24 cellular contexts compared by ENCODE assay signal in genomic region chr2:67984600-67984999, GRCh38.
A peak's percentile ranks its signal among the peaks of the same experiment; 100 is the strongest.
DNase-seq lines count a peak whose midpoint lies in the region; FAIRE-seq and TF ChIP-seq lines count a peak whose summit lies in the region.
"Had no signal": no experiment of that assay in that cellular context is flagged by ENCODE, and none has a peak within 500 bp of the region (broad histone marks: within the 10 kb centered on the region; RNA-seq: fewer than 3 reads in every experiment).

No MANE protein-coding gene starts in this region.

- H3K4me2 ChIP-seq in astrocyte (ENCODE audit: low read length), result no peak overlapping the region
- H3K4me2 ChIP-seq in endothelial cell of umbilical vein (ENCODE audit: insufficient read depth, low read length), result peak overlapping the region; percentile 13
- no peak overlapping the region for H3K4me2 ChIP-seq in osteoblast (ENCODE audit: insufficient read depth, low read length)
- H3K4me2 ChIP-seq: BLaER1 had no signal

- H3K4me3 ChIP-seq in astrocyte (ENCODE audit: insufficient read depth, low read depth, low read length) (no peak overlapping the region), endothelial cell of umbilical vein (replicated peaks in 1 of 3; ENCODE audit: insufficient read depth in 1 of 3, low read depth in 1 of 3, low read length in 3 of 3) (no peak overlapping the region), osteoblast (ENCODE audit: insufficient read depth, low read length) (no peak overlapping the region)
- no peak overlapping the region for H3K4me3 ChIP-seq in CD4-positive, alpha-beta memory T cell (ENCODE audit: low read length in 2 of 2)
- H3K4me3 ChIP-seq: BLaER1, HAP-1 had no signal

- no peak overlapping the region for H3K9ac ChIP-seq in astrocyte (ENCODE audit: low read length)
- no peak overlapping the region for H3K9ac ChIP-seq in endothelial cell of umbilical vein (replicated peaks; ENCODE audit: extremely low read depth, insufficient read depth, low read length)
- H3K9ac ChIP-seq: BLaER1 had no signal

- BruUV-seq in endothelial cell of umbilical vein (replicated peaks; lab: Mats Ljungman, UMichigan), result no TSS peak

- H3K27me3 Mint-ChIP-seq in astrocyte (ENCODE audit: low read depth, unreplicated experiment), result no peaks in the 10 kb centered on the region
- peaks cover 13 to 15% of the 10 kb centered on the region in 2 donors for H3K27me3 Mint-ChIP-seq in CD4-positive, alpha-beta memory T cell

- H3K4me1 Mint-ChIP-seq in astrocyte (ENCODE audit: low read depth, unreplicated experiment), result no peaks in the 10 kb centered on the region
- no peaks in the 10 kb centered on the region for H3K4me1 Mint-ChIP-seq in CD4-positive, alpha-beta memory T cell
- H3K4me1 Mint-ChIP-seq: B cell; CD4-positive, CD25-positive, alpha-beta regulatory T cell; CD8-positive, alpha-beta memory T cell had no signal

- TF ChIP-seq CTCF in astrocyte (IDR thresholded peaks at IDR 0.05; ENCODE audit: insufficient read depth, low read depth, low read length) (no peak), endothelial cell of umbilical vein (IDR thresholded peaks at IDR 0.05; ENCODE audit: extremely low read depth in 1 of 2, insufficient read depth in 1 of 2, low read depth in 1 of 2, low read length in 2 of 2) (no peak), osteoblast (IDR thresholded peaks at IDR 0.05; ENCODE audit: extremely low read depth, low read depth, low read length) (no peak)

- H3K4me1 ChIP-seq in astrocyte (ENCODE audit: insufficient read depth, low read length) (no peaks in the 10 kb centered on the region), endothelial cell of umbilical vein (ENCODE audit: control insufficient read depth, extremely low read depth, insufficient read depth, low read length) (peaks cover 10% of the 10 kb centered on the region), osteoblast (ENCODE audit: insufficient read depth, low read length) (peaks cover 11% of the 10 kb centered on the region)
- no peaks in the 10 kb centered on the region for H3K4me1 ChIP-seq in CD4-positive, alpha-beta memory T cell (ENCODE audit: insufficient read depth, low read length)
- H3K4me1 ChIP-seq: BLaER1, HAP-1 had no signal

- peak; percentile 34 for FAIRE-seq in astrocyte (lab: Jason Lieb, UNC)
- peak; percentile 89 for FAIRE-seq in endothelial cell of umbilical vein (lab: Jason Lieb, UNC)
- FAIRE-seq: A204.1, G401.6, GM12892 had no signal

- H3K27ac ChIP-seq in astrocyte (ENCODE audit: low read depth, low read length) (no peak overlapping the region), endothelial cell of umbilical vein (ENCODE audit: insufficient read depth, low read depth, low read length) (no peak overlapping the region), osteoblast (ENCODE audit: low read depth, low read length) (no peak overlapping the region)
- no peak overlapping the region for H3K27ac ChIP-seq in CD4-positive, alpha-beta memory T cell (ENCODE audit: low read depth, low read length)
- H3K27ac ChIP-seq: 22Rv1, BLaER1, C4-2B had no signal

- intact Hi-C loops in endothelial cell of umbilical vein (cut with micrococcal nuclease), result no loop called here
- intact Hi-C loops in CD4-positive, alpha-beta memory T cell (cut with micrococcal nuclease), result no loop called here

- H3K9me1 ChIP-seq in endothelial cell of umbilical vein (replicated peaks; ENCODE audit: control insufficient read depth, extremely low read depth, insufficient read depth, low read length), result no peaks in the 10 kb centered on the region

- peak; percentile 37 for DNase-seq in EH (ENCODE audit: low read depth)
- DNase-seq in astrocyte (ENCODE audit: low read depth), result no peak
- peak; percentile 37 for DNase-seq in endothelial cell of umbilical vein (ENCODE audit: low read depth, low spot score)
- no peak for DNase-seq in osteoblast (ENCODE audit: insufficient read length, low spot score, missing footprints)
- DNase-seq in hypothalamus (lab: John Stamatoyannopoulos, UW), result no peak
- DNase-seq in NCI-H2227 (lab: John Stamatoyannopoulos, UW; ENCODE audit: unreplicated experiment), result no peak
- no peak for DNase-seq in CD4-positive, alpha-beta memory T cell
- DNase-seq in SW480 (ENCODE audit: low spot score), result no peak
- DNase-seq: Calu3; CD4-positive, CD25-positive, alpha-beta regulatory T cell; CD8-positive, alpha-beta memory T cell; COR-L47; DMS53; DMS79 treated with DMSO at 0.1 percent for 48 hours; GOT3; HFFc6 had no signal

- peaks cover 3% of the 10 kb centered on the region for H3K9me3 Mint-ChIP-seq in astrocyte (ENCODE audit: unreplicated experiment)
- H3K9me3 Mint-ChIP-seq in CD4-positive, alpha-beta memory T cell, result peaks cover 0 to 4% (median 0%) of the 10 kb centered on the region in 8 donors
- H3K9me3 Mint-ChIP-seq: HFFc6 had no signal

- TF ChIP-seq POLR2A in endothelial cell of umbilical vein (IDR thresholded peaks at IDR 0.05; ENCODE audit: low read depth, low read length), result no peak

- dilution Hi-C loops in endothelial cell of umbilical vein (cut with MboI; ENCODE audit: extremely low pct_ligation_motif_present, low sequenced_read_pairs), result no loop called here

- H2AFZ ChIP-seq in astrocyte (ENCODE audit: low read depth, low read length) (no peak overlapping the region), endothelial cell of umbilical vein (ENCODE audit: low read depth, low read length) (peak overlapping the region; percentile 64), osteoblast (ENCODE audit: low read length) (peak overlapping the region; percentile 4)

- no peaks in the 10 kb centered on the region for H3K79me2 ChIP-seq in astrocyte (ENCODE audit: insufficient read depth, low read length)
- H3K79me2 ChIP-seq in endothelial cell of umbilical vein (ENCODE audit: control insufficient read depth, insufficient read depth, low read length), result no peaks in the 10 kb centered on the region
- no peaks in the 10 kb centered on the region for H3K79me2 ChIP-seq in osteoblast (ENCODE audit: insufficient read depth, low read length)

- H3K4me3 Mint-ChIP-seq in astrocyte (ENCODE audit: unreplicated experiment), result no peak overlapping the region
- H3K4me3 Mint-ChIP-seq in CD4-positive, alpha-beta memory T cell, result no peak overlapping the region
- H3K4me3 Mint-ChIP-seq: B cell; CD4-positive, CD25-positive, alpha-beta regulatory T cell; CD8-positive, alpha-beta memory T cell; HFFc6 had no signal

- H4K20me1 ChIP-seq in astrocyte (ENCODE audit: insufficient read depth, low read length), result no peaks in the 10 kb centered on the region
- no peaks in the 10 kb centered on the region for H4K20me1 ChIP-seq in endothelial cell of umbilical vein (replicated peaks; ENCODE audit: control insufficient read depth, extremely low read depth, insufficient read depth, low read length)
- H4K20me1 ChIP-seq in osteoblast (ENCODE audit: insufficient read depth, low read length), result no peaks in the 10 kb centered on the region
- H4K20me1 ChIP-seq: BLaER1 had no signal

- CTCF ChIA-PET in endothelial cell of umbilical vein (lab: Charles Lee), result interaction anchor here (0.9 to 1.9 kb wide), 4 partner anchors 13 to 138 kb away, joined by 3 to 12 read pairs (median 3); no protein-coding TSS in a partner anchor
- CTCF ChIA-PET in CD4-positive, alpha-beta memory T cell (lab: Charles Lee; ENCODE audit: partially characterized antibody), result no interaction called here

- no peak overlapping the region for H3K27ac Mint-ChIP-seq in astrocyte (ENCODE audit: unreplicated experiment)
- no peak overlapping the region for H3K27ac Mint-ChIP-seq in CD4-positive, alpha-beta memory T cell
- H3K27ac Mint-ChIP-seq: B cell; CD4-positive, CD25-positive, alpha-beta regulatory T cell; CD8-positive, alpha-beta memory T cell; HFFc6 had no signal

- no peaks in the 10 kb centered on the region for H3K36me3 Mint-ChIP-seq in astrocyte (ENCODE audit: low read depth, unreplicated experiment)
- no peaks in the 10 kb centered on the region for H3K36me3 Mint-ChIP-seq in CD4-positive, alpha-beta memory T cell
- H3K36me3 Mint-ChIP-seq: CD4-positive, CD25-positive, alpha-beta regulatory T cell; CD8-positive, alpha-beta memory T cell had no signal

- POLR2A ChIA-PET in endothelial cell of umbilical vein (lab: Charles Lee), result interaction anchor here (0.6 kb wide), 1 partner anchor 90 kb away, joined by 4 read pairs; no protein-coding TSS in a partner anchor
- POLR2A ChIA-PET in CD4-positive, alpha-beta memory T cell (lab: Charles Lee; ENCODE audit: partially characterized antibody), result no interaction called here

- H3K9me3 ChIP-seq in astrocyte (ENCODE audit: insufficient read depth, low read depth, low read length), result no peaks in the 10 kb centered on the region
- H3K9me3 ChIP-seq in endothelial cell of umbilical vein (replicated peaks; ENCODE audit: control insufficient read depth, insufficient read depth, low read length), result no peaks in the 10 kb centered on the region
- no peaks in the 10 kb centered on the region for H3K9me3 ChIP-seq in osteoblast (ENCODE audit: low read depth, low read length)
- no peaks in the 10 kb centered on the region for H3K9me3 ChIP-seq in CD4-positive, alpha-beta memory T cell (ENCODE audit: control insufficient read depth in 1 of 2, low read length in 2 of 2)
- H3K9me3 ChIP-seq: BLaER1, HAP-1 had no signal

- H3K36me3 ChIP-seq in astrocyte (ENCODE audit: insufficient read depth, low read length), result no peaks in the 10 kb centered on the region
- H3K36me3 ChIP-seq in endothelial cell of umbilical vein (ENCODE audit: control insufficient read depth in 2 of 2, extremely low read depth in 1 of 2, insufficient read depth in 2 of 2, low read length in 2 of 2), result no peaks in the 10 kb centered on the region
- H3K36me3 ChIP-seq in osteoblast (ENCODE audit: insufficient read depth, low read length), result no peaks in the 10 kb centered on the region
- no peaks in the 10 kb centered on the region for H3K36me3 ChIP-seq in CD4-positive, alpha-beta memory T cell (ENCODE audit: insufficient read depth, low read length)
- H3K36me3 ChIP-seq: BLaER1, HAP-1 had no signal

- H3K27me3 ChIP-seq in astrocyte (ENCODE audit: insufficient read depth, low read length) (no peaks in the 10 kb centered on the region), endothelial cell of umbilical vein (ENCODE audit: control insufficient read depth in 2 of 2, insufficient read depth in 2 of 2, low read length in 2 of 2) (no peaks in the 10 kb centered on the region), osteoblast (ENCODE audit: insufficient read depth, low read length) (no peaks in the 10 kb centered on the region)
- H3K27me3 ChIP-seq in CD4-positive, alpha-beta memory T cell (ENCODE audit: insufficient read depth, low read length), result no peaks in the 10 kb centered on the region
- H3K27me3 ChIP-seq: BLaER1 had no signal

TF ChIP-seq in endothelial cell of umbilical vein, 7 proteins besides CTCF, POLR2A, EP300 and RAD21:
- no peak for TF ChIP-seq MAX (IDR thresholded peaks at IDR 0.05; ENCODE audit: insufficient read depth, insufficient read length)
- no peak for TF ChIP-seq JUN (IDR thresholded peaks at IDR 0.05; ENCODE audit: borderline replicate concordance, insufficient read depth, insufficient read length, low read depth)
- TF ChIP-seq FOS (IDR thresholded peaks at IDR 0.05; ENCODE audit: borderline replicate concordance, insufficient read depth, low read length), result peak; percentile 63

Comparison
In these comparisons a context has a peak if more than half of its experiments do, and no peak if none do; other contexts are left out.
1. DNase-seq: peak in EH (single experiment) and endothelial cell of umbilical vein (single experiment); none in astrocyte (single experiment), osteoblast (single experiment), hypothalamus (0 of 51), NCI-H2227 (single experiment), CD4-positive, alpha-beta memory T cell (0 of 5) and SW480 (single experiment).